ENCODE assay signal across 35 cellular contexts in genomic region chrX:82041034-82041433, GRCh38.
DNase-seq lines count a peak whose midpoint lies in the region; ATAC-seq, FAIRE-seq and TF ChIP-seq lines count a peak whose summit lies in the region.
"Had no signal": no experiment of that assay in that cellular context is flagged by ENCODE, and none has a peak within 500 bp of the region (broad histone marks: within the 10 kb centered on the region; RNA-seq: fewer than 3 reads in every experiment).

No MANE protein-coding gene starts in this region.

- no peaks in the 10 kb centered on the region for H3K79me2 ChIP-seq in HepG2 (ENCODE audit: insufficient read depth, low read length)
- no peaks in the 10 kb centered on the region for H3K79me2 ChIP-seq in astrocyte (ENCODE audit: insufficient read depth, low read length)

- no peaks in the 10 kb centered on the region for H3K27me3 Mint-ChIP-seq in astrocyte (ENCODE audit: low read depth, unreplicated experiment)
- H3K27me3 Mint-ChIP-seq: B cell; CD4-positive, alpha-beta memory T cell; CD4-positive, alpha-beta T cell; CD4-positive, CD25-positive, alpha-beta regulatory T cell had no signal

- H2AFZ ChIP-seq in HepG2 (ENCODE audit: low read length): no peak overlapping the region
- no peak overlapping the region for H2AFZ ChIP-seq in astrocyte (ENCODE audit: low read depth, low read length)

- H3K4me1 ChIP-seq in right lobe of liver (no peaks in the 10 kb centered on the region), HepG2 (ENCODE audit: insufficient read depth, low read length) (no peaks in the 10 kb centered on the region), astrocyte (ENCODE audit: insufficient read depth, low read length) (no peaks in the 10 kb centered on the region), kidney (ENCODE audit: control insufficient read depth in 1 of 2, insufficient read depth in 1 of 2, low read depth in 1 of 2, low read length in 2 of 2) (no peaks in the 10 kb centered on the region), small intestine (ENCODE audit: control insufficient read depth in 2 of 2, insufficient read depth in 1 of 2, low read depth in 1 of 2, low read length in 1 of 2) (no peaks in the 10 kb centered on the region), gastrocnemius medialis (no peaks in the 10 kb centered on the region)
- H3K4me1 ChIP-seq: A549; BE2C; BLaER1; BLaER1 treated with 17β-estradiol and CSF1 and Interleukin-3, amounts not matched to agents 10 nM and 100 nM; Caco-2 had no signal

- no peaks in the 10 kb centered on the region for H3K9me3 Mint-ChIP-seq in astrocyte (ENCODE audit: unreplicated experiment)
- H3K9me3 Mint-ChIP-seq: CD4-positive, alpha-beta T cell had no signal

- intact Hi-C loops in right lobe of liver (cut with DNase I) (no loop called here), HepG2 (cut with micrococcal nuclease; ENCODE audit: unreplicated experiment) (no loop called here), kidney (cut with DNase I) (no loop called here), gastrocnemius medialis (cut with DNase I; ENCODE audit: low total_unique reads) (no loop called here)

- H3K9me3 ChIP-seq in right lobe of liver (no peaks in the 10 kb centered on the region), HepG2 (ENCODE audit: low read length) (peaks cover 27% of the 10 kb centered on the region; the same call in 1 of the 2 replicates), astrocyte (ENCODE audit: insufficient read depth, low read depth, low read length) (no peaks in the 10 kb centered on the region), kidney (ENCODE audit: control insufficient read depth in 1 of 2, low read length in 2 of 2) (no peaks in the 10 kb centered on the region), small intestine (ENCODE audit: control insufficient read depth, low read depth) (no peaks in the 10 kb centered on the region), gastrocnemius medialis (no peaks in the 10 kb centered on the region)
- H3K9me3 ChIP-seq: A549, BE2C, Caco-2 had no signal

- no peaks in the 10 kb centered on the region for H3K4me1 Mint-ChIP-seq in astrocyte (ENCODE audit: low read depth, unreplicated experiment)
- H3K4me1 Mint-ChIP-seq: B cell; CD14-positive monocyte; CD4-positive, alpha-beta memory T cell; CD4-positive, CD25-positive, alpha-beta regulatory T cell; CD8-positive, alpha-beta memory T cell had no signal

- FAIRE-seq in HepG2 (lab: Jason Lieb, UNC) (no peak), astrocyte (lab: Jason Lieb, UNC) (peak; percentile 91), kidney (lab: Jason Lieb, UNC) (peak; percentile 77), small intestine (lab: Jason Lieb, UNC) (peak; percentile 23)

- H3K4me3 ChIP-seq in right lobe of liver: peak overlapping the region in 1 of 3 donors; percentile 22
- no peak overlapping the region for H3K4me3 ChIP-seq in HepG2 (replicated peaks in 1 of 3; ENCODE audit: insufficient read depth in 1 of 3, low read depth in 2 of 3, low read length in 3 of 3)
- H3K4me3 ChIP-seq in astrocyte (ENCODE audit: insufficient read depth, low read depth, low read length): no peak overlapping the region
- no peak overlapping the region for H3K4me3 ChIP-seq in kidney (ENCODE audit: low read length in 2 of 2)
- no peak overlapping the region for H3K4me3 ChIP-seq in small intestine (ENCODE audit: low read depth in 1 of 2, low read length in 2 of 2)
- no peak overlapping the region for H3K4me3 ChIP-seq in gastrocnemius medialis
- H3K4me3 ChIP-seq: A549; BLaER1; BLaER1 treated with 17β-estradiol and CSF1 and Interleukin-3, amounts not matched to agents 10 nM and 100 nM had no signal

- BruUV-seq in HepG2 (replicated peaks; lab: Mats Ljungman, UMichigan): no TSS peak

- H3K27me3 ChIP-seq in right lobe of liver: no peaks in the 10 kb centered on the region
- H3K27me3 ChIP-seq in HepG2 (ENCODE audit: control insufficient read depth in 1 of 2, insufficient read depth in 2 of 2, low read length in 2 of 2): no peaks in the 10 kb centered on the region
- no peaks in the 10 kb centered on the region for H3K27me3 ChIP-seq in astrocyte (ENCODE audit: insufficient read depth, low read length)
- H3K27me3 ChIP-seq in small intestine (ENCODE audit: control insufficient read depth in 2 of 2, insufficient read depth in 2 of 2, low read length in 2 of 2): no peaks in the 10 kb centered on the region
- H3K27me3 ChIP-seq in gastrocnemius medialis: no peaks in the 10 kb centered on the region
- H3K27me3 ChIP-seq: BE2C had no signal

- TF ChIP-seq POLR2A in right lobe of liver (IDR thresholded peaks at IDR 0.05) (no peak), HepG2 (IDR thresholded peaks at IDR 0.05; ENCODE audit: insufficient read depth in 1 of 2, low read depth in 2 of 2, low read length in 2 of 2) (no peak), gastrocnemius medialis (IDR thresholded peaks at IDR 0.05) (no peak)

- CTCF ChIA-PET in HepG2 (lab: Yijun Ruan, JAX; ENCODE audit: low intra/inter-chr PET ratio, low total read pairs): no interaction called here

- in situ Hi-C loops in HepG2 (cut with HindIII; ENCODE audit: extremely low pct_ligation_motif_present, low pct_unique_long_range_greater_than_20kb) (no loop called here), gastrocnemius medialis (cut with MboI; ENCODE audit: low sequenced_read_pairs in 4 of 4) (no loop called here)

- H3K27ac ChIP-seq in right lobe of liver (peak overlapping the region in 2 of 3 donors; percentile 30 to 39), HepG2 (ENCODE audit: extremely low read length, insufficient read depth, low read length) (no peak overlapping the region), astrocyte (ENCODE audit: low read depth, low read length) (no peak overlapping the region), kidney (ENCODE audit: low read depth in 2 of 2, low read length in 2 of 2) (no peak overlapping the region), small intestine (ENCODE audit: low read depth in 1 of 2, low read length in 1 of 2) (no peak overlapping the region), gastrocnemius medialis (no peak overlapping the region)
- H3K27ac ChIP-seq: 22Rv1; A549; BLaER1; BLaER1 treated with 17β-estradiol and CSF1 and Interleukin-3, amounts not matched to agents 10 nM and 100 nM; C4-2B had no signal

- H3K9ac ChIP-seq in HepG2 (ENCODE audit: insufficient read depth, low read depth, low read length): no peak overlapping the region
- no peak overlapping the region for H3K9ac ChIP-seq in astrocyte (ENCODE audit: low read length)
- no peak overlapping the region for H3K9ac ChIP-seq in kidney (ENCODE audit: low read length in 2 of 2)
- H3K9ac ChIP-seq: BLaER1; BLaER1 treated with 17β-estradiol and CSF1 and Interleukin-3, amounts not matched to agents 10 nM and 100 nM had no signal

- TF ChIP-seq CTCF in right lobe of liver (IDR thresholded peaks at IDR 0.05): no peak
- TF ChIP-seq CTCF in HepG2 (CRISPR knock-in tag; IDR thresholded peaks at IDR 0.05): no peak
- TF ChIP-seq CTCF in astrocyte (IDR thresholded peaks at IDR 0.05; ENCODE audit: insufficient read depth, low read depth, low read length): no peak
- TF ChIP-seq CTCF in kidney (IDR thresholded peaks at IDR 0.05; ENCODE audit: borderline replicate concordance, extremely low read depth, insufficient read depth): no peak
- no peak for TF ChIP-seq CTCF in gastrocnemius medialis (IDR thresholded peaks at IDR 0.05 in 4 of 5, conservative IDR thresholded peaks at IDR 0.05 in 1 of 5)

- no peak overlapping the region for H3K4me3 Mint-ChIP-seq in astrocyte (ENCODE audit: unreplicated experiment)
- H3K4me3 Mint-ChIP-seq: B cell; CD14-positive monocyte; CD4-positive, alpha-beta memory T cell; CD4-positive, alpha-beta T cell; CD4-positive, CD25-positive, alpha-beta regulatory T cell; CD8-positive, alpha-beta memory T cell; CD8-positive, alpha-beta T cell had no signal

- TF ChIP-seq EP300 in HepG2 (IDR thresholded peaks at IDR 0.05; ENCODE audit: low read depth in 2 of 2, low read length in 2 of 2): no peak
- no peak for TF ChIP-seq EP300 in HepG2 (CRISPR knock-in tag; IDR thresholded peaks at IDR 0.05; ENCODE audit: borderline replicate concordance)

- no peak overlapping the region for H3K4me2 ChIP-seq in HepG2 (ENCODE audit: low read depth, low read length)
- no peak overlapping the region for H3K4me2 ChIP-seq in astrocyte (ENCODE audit: low read length)
- H3K4me2 ChIP-seq: A549; BLaER1; BLaER1 treated with 17β-estradiol and CSF1 and Interleukin-3, amounts not matched to agents 10 nM and 100 nM had no signal

- POLR2A ChIA-PET in HepG2 (lab: Yijun Ruan, JAX): no interaction called here

- ATAC-seq in right lobe of liver (peak in 3 of 4 donors; percentile 31 to 66 (median 56)), HepG2 (no peak), gastrocnemius medialis (no peak)
- ATAC-seq: A549; CD8-positive, alpha-beta T cell had no signal

- H4K20me1 ChIP-seq in HepG2 (ENCODE audit: insufficient read depth, low read length) (no peaks in the 10 kb centered on the region), astrocyte (ENCODE audit: insufficient read depth, low read length) (no peaks in the 10 kb centered on the region)
- H4K20me1 ChIP-seq: BLaER1; BLaER1 treated with 17β-estradiol and CSF1 and Interleukin-3, amounts not matched to agents 10 nM and 100 nM had no signal

- H3K36me3 ChIP-seq in right lobe of liver (no peaks in the 10 kb centered on the region), HepG2 (replicated peaks in 1 of 2; ENCODE audit: control insufficient read depth in 1 of 2, insufficient read depth in 2 of 2, low read length in 2 of 2) (no peaks in the 10 kb centered on the region), astrocyte (ENCODE audit: insufficient read depth, low read length) (no peaks in the 10 kb centered on the region), kidney (ENCODE audit: control insufficient read depth in 1 of 2, insufficient read depth in 2 of 2, low read length in 2 of 2) (no peaks in the 10 kb centered on the region), small intestine (ENCODE audit: control insufficient read depth in 2 of 2, insufficient read depth in 2 of 2, low read length in 2 of 2) (no peaks in the 10 kb centered on the region), gastrocnemius medialis (no peaks in the 10 kb centered on the region)
- H3K36me3 ChIP-seq: BE2C; BLaER1; BLaER1 treated with 17β-estradiol and CSF1 and Interleukin-3, amounts not matched to agents 10 nM and 100 nM had no signal

- H3K36me3 Mint-ChIP-seq in astrocyte (ENCODE audit: low read depth, unreplicated experiment): no peaks in the 10 kb centered on the region
- H3K36me3 Mint-ChIP-seq: CD14-positive monocyte; CD4-positive, alpha-beta memory T cell; CD4-positive, CD25-positive, alpha-beta regulatory T cell; CD8-positive, alpha-beta memory T cell; CD8-positive, alpha-beta T cell had no signal

- no peak for TF ChIP-seq RAD21 in HepG2 (CRISPR knock-in tag; IDR thresholded peaks at IDR 0.05)

- DNase-seq in right lobe of liver (no peak), HepG2 (ENCODE audit: low spot score) (no peak), astrocyte (ENCODE audit: low read depth) (no peak), kidney (no peak), small intestine (no peak), gastrocnemius medialis (no peak), T1000 (lab: John Stamatoyannopoulos, UW) (no peak), NCI-H1048 (lab: John Stamatoyannopoulos, UW) (no peak)
- DNase-seq: 8988T; ACHN; AML-193; BE2C; C1 segment of cervical spinal cord; Caco-2; Calu3; CD4-positive, alpha-beta memory T cell; CD4-positive, alpha-beta T cell; CD4-positive, CD25-positive, alpha-beta regulatory T cell; CD8-positive, alpha-beta memory T cell; CD8-positive, alpha-beta T cell; COR-L47; DMS 273 treated with DMSO at 0.1 percent for 48 hours; DMS153; DMS53; DMS79; DMS79 treated with DMSO at 0.1 percent for 48 hours; DND-41; EL had no signal

- H3K27ac Mint-ChIP-seq in astrocyte (ENCODE audit: unreplicated experiment): no peak overlapping the region
- H3K27ac Mint-ChIP-seq: B cell; CD14-positive monocyte; CD4-positive, alpha-beta memory T cell; CD4-positive, alpha-beta T cell; CD4-positive, CD25-positive, alpha-beta regulatory T cell; CD8-positive, alpha-beta memory T cell; CD8-positive, alpha-beta T cell had no signal

- 46% methylated on average over 3 of the region's 3 CpGs for WGBS in right lobe of liver (ENCODE audit: insufficient coverage, low coverage, low lambda C conversion rate, missing lambda C conversion rate)
- WGBS in HepG2 (ENCODE audit: low lambda C conversion rate): 4% methylated on average over 3 of the region's 3 CpGs
- 74 to 84% (median 74%) methylated on average over 3 of the region's 3 CpGs for WGBS in small intestine, 3 donors

Comparison
In these comparisons a context has a peak if more than half of its experiments do, and no peak if none do; other contexts are left out.
1. ATAC-seq: peak in right lobe of liver (3 of 4); none in HepG2 (single experiment) and gastrocnemius medialis (0 of 2).
2. H3K27ac ChIP-seq: peak in right lobe of liver (2 of 3); none in HepG2 (single experiment), astrocyte (single experiment), kidney (0 of 2), small intestine (0 of 2) and gastrocnemius medialis (0 of 4).